In genomic region chr11:66498508-66498907, GRCh38 we compare ENCODE assay signal across 12 cellular contexts. TPM values are rescaled to one million over a fixed set of nuclear protein-coding genes. Genes with fewer than 3 reads are reported as not detected.
"Had no signal": no experiment of that assay in that cellular context is flagged by ENCODE, and none has a peak within 500 bp of the region (broad histone marks: within the 10 kb centered on the region; RNA-seq: fewer than 3 reads in every experiment).

No MANE protein-coding gene starts in this region.

- ATAC-seq: HCT116, HepG2, K562 had no signal

- DNase-seq: GM23248, GOT3, H7, HFFc6, IMR-90 had no signal

- H3K27ac ChIP-seq: GM23248, HL-60 had no signal

- H3K9ac ChIP-seq: GM23248 had no signal

- H3K4me3 ChIP-seq: GM23248, HAP-1, K562 had no signal

- H3K4me1 ChIP-seq: HAP-1 had no signal

- H3K9me3 ChIP-seq: HAP-1 had no signal

- FAIRE-seq: HepG2, K562 had no signal

RNA-seq across cellular contexts. Expression of gene ACTN3, which starts 48.2 kb away (rescaled TPM):
- total RNA-seq: GM23248, H4, HT1080, K562 had no signal
- polyA plus RNA-seq: GM23248, K562 had no signal
